Comparison of ENCODE assay signal across 20 cellular contexts in genomic region chr11:13297308-13297916, GRCh38. TPM values are rescaled to one million over a fixed set of nuclear protein-coding genes. Genes with fewer than 3 reads are reported as not detected.
DNase-seq lines count a peak whose midpoint lies in the region; ATAC-seq and TF ChIP-seq lines count a peak whose summit lies in the region.
"Had no signal": no experiment of that assay in that cellular context is flagged by ENCODE, and none has a peak within 500 bp of the region (broad histone marks: within the 10 kb centered on the region; RNA-seq: fewer than 3 reads in every experiment).

No MANE protein-coding gene starts in this region.

- CTCF ChIA-PET in activated naive CD4-positive, alpha-beta T cell treated with anti-CD3 and anti-CD28 coated beads for 36 hours (lab: Charles Lee), result interaction anchor here (1.1 to 1.3 kb wide), 2 partner anchors 24 to 38 kb away, joined by 3 to 6 read pairs; no protein-coding TSS in a partner anchor
- CTCF ChIA-PET in activated CD8-positive, alpha-beta T cell treated with anti-CD3 and anti-CD28 coated beads for 36 hours (lab: Charles Lee), result interaction anchor here (1.0 to 3.0 kb wide), 4 partner anchors 10 to 46 kb away, joined by 3 to 18 read pairs (median 8); no protein-coding TSS in a partner anchor

- H3K4me3 Mint-ChIP-seq in activated naive CD4-positive, alpha-beta T cell treated with anti-CD3 and anti-CD28 coated beads for 36 hours, result no peak overlapping the region
- H3K4me3 Mint-ChIP-seq in activated CD8-positive, alpha-beta T cell treated with anti-CD3 and anti-CD28 coated beads for 36 hours, result no peak overlapping the region
- peak overlapping the region; percentile 34 to 79 (median 70) for H3K4me3 Mint-ChIP-seq in immature natural killer cell
- no peak overlapping the region for H3K4me3 Mint-ChIP-seq in glutamatergic neuron (ENCODE audit: unreplicated experiment)
- no peak overlapping the region for H3K4me3 Mint-ChIP-seq in progenitor cell of endocrine pancreas (ENCODE audit: low read depth)
- H3K4me3 Mint-ChIP-seq: CD4-positive, alpha-beta T cell; GM23338; nephron had no signal

- no peaks in the 10 kb centered on the region for H3K36me3 ChIP-seq in spleen
- H3K36me3 ChIP-seq: breast epithelium, tibial nerve had no signal

- H3K4me3 ChIP-seq in spleen, result no peak overlapping the region
- H3K4me3 ChIP-seq: breast epithelium, GM23338, tibial nerve had no signal

- H3K27me3 ChIP-seq in spleen (replicated peaks in 1 of 7), result no peaks in the 10 kb centered on the region
- H3K27me3 ChIP-seq: breast epithelium, tibial nerve had no signal

- no peak for ATAC-seq in activated naive CD4-positive, alpha-beta T cell treated with anti-CD3 and anti-CD28 coated beads, Interleukin-2, amount 50 U/mL, for 72 hours
- no peak for ATAC-seq in activated CD8-positive, alpha-beta T cell treated with anti-CD3 and anti-CD28 coated beads for 36 hours
- no peak for ATAC-seq in GM21447 (IDR thresholded peaks at IDR 0.05; ENCODE audit: unreplicated experiment)
- ATAC-seq: GM23338 had no signal

- H3K27ac Mint-ChIP-seq in activated naive CD4-positive, alpha-beta T cell treated with anti-CD3 and anti-CD28 coated beads, Interleukin-2, amount 50 U/mL, for 72 hours, result peak overlapping the region; percentile 24 to 63
- no peak overlapping the region for H3K27ac Mint-ChIP-seq in activated naive CD4-positive, alpha-beta T cell treated with anti-CD3 and anti-CD28 coated beads for 36 hours
- peak overlapping the region; percentile 80 for H3K27ac Mint-ChIP-seq in activated CD8-positive, alpha-beta T cell treated with anti-CD3 and anti-CD28 coated beads for 36 hours
- H3K27ac Mint-ChIP-seq in immature natural killer cell, result peak overlapping the region; percentile 62 to 85 (median 81)
- no peak overlapping the region for H3K27ac Mint-ChIP-seq in glutamatergic neuron (ENCODE audit: unreplicated experiment)
- H3K27ac Mint-ChIP-seq in progenitor cell of endocrine pancreas, result no peak overlapping the region
- H3K27ac Mint-ChIP-seq: IgD-negative memory B cell, nephron had no signal

- no peak for DNase-seq in activated naive CD4-positive, alpha-beta T cell treated with anti-CD3 and anti-CD28 coated beads, Interleukin-2, amount 50 U/mL, for 72 hours (ENCODE audit: low spot score in 2 of 2)
- DNase-seq in activated naive CD4-positive, alpha-beta T cell treated with anti-CD3 and anti-CD28 coated beads for 36 hours, result no peak
- no peak for DNase-seq in activated CD8-positive, alpha-beta T cell treated with anti-CD3 and anti-CD28 coated beads for 36 hours
- DNase-seq in immature natural killer cell (no peak), spleen (peak; percentile 67), glutamatergic neuron (no peak), progenitor cell of endocrine pancreas (ENCODE audit: low spot score, unreplicated experiment) (no peak)
- DNase-seq: CD4-positive, alpha-beta T cell; cortex of kidney; hippocampal formation; NCI-H2171 treated with DMSO at 0.1 percent for 48 hours; posterior cingulate gyrus; stimulated activated naive CD4-positive, alpha-beta T cell had no signal

- POLR2A ChIA-PET in activated CD8-positive, alpha-beta T cell treated with anti-CD3 and anti-CD28 coated beads for 36 hours (lab: Charles Lee), result interaction anchor here (2.3 kb wide), 1 partner anchor 10 kb away, joined by 8 read pairs; no protein-coding TSS in a partner anchor

- peaks cover 0 to 9% of the 10 kb centered on the region in 2 donors for H3K36me3 Mint-ChIP-seq in activated naive CD4-positive, alpha-beta T cell treated with anti-CD3 and anti-CD28 coated beads, Interleukin-2, amount 50 U/mL, for 72 hours
- H3K36me3 Mint-ChIP-seq in activated naive CD4-positive, alpha-beta T cell treated with anti-CD3 and anti-CD28 coated beads for 36 hours (ENCODE audit: low read depth), result no peaks in the 10 kb centered on the region
- H3K36me3 Mint-ChIP-seq in activated CD8-positive, alpha-beta T cell treated with anti-CD3 and anti-CD28 coated beads for 36 hours (ENCODE audit: low read depth), result peaks cover 4% of the 10 kb centered on the region
- H3K36me3 Mint-ChIP-seq in immature natural killer cell (peaks cover 0 to 6% (median 0%) of the 10 kb centered on the region in 3 donors), glutamatergic neuron (ENCODE audit: unreplicated experiment) (no peaks in the 10 kb centered on the region), progenitor cell of endocrine pancreas (ENCODE audit: insufficient read depth) (no peaks in the 10 kb centered on the region)

- TF ChIP-seq CTCF in activated CD8-positive, alpha-beta T cell treated with anti-CD3 and anti-CD28 coated beads for 36 hours (IDR thresholded peaks at IDR 0.05), result no peak
- TF ChIP-seq CTCF in spleen (IDR thresholded peaks at IDR 0.05 in 8 of 11, conservative IDR thresholded peaks at IDR 0.05 in 3 of 11) (no peak), glutamatergic neuron (IDR thresholded peaks at IDR 0.05; ENCODE audit: partially characterized antibody, unreplicated experiment) (no peak), progenitor cell of endocrine pancreas (IDR thresholded peaks at IDR 0.05; ENCODE audit: unreplicated experiment) (no peak)

- H3K9me3 Mint-ChIP-seq in activated naive CD4-positive, alpha-beta T cell treated with anti-CD3 and anti-CD28 coated beads, Interleukin-2, amount 50 U/mL, for 72 hours, result no peaks in the 10 kb centered on the region
- H3K9me3 Mint-ChIP-seq in activated naive CD4-positive, alpha-beta T cell treated with anti-CD3 and anti-CD28 coated beads for 36 hours, result no peaks in the 10 kb centered on the region
- H3K9me3 Mint-ChIP-seq in activated CD8-positive, alpha-beta T cell treated with anti-CD3 and anti-CD28 coated beads for 36 hours, result no peaks in the 10 kb centered on the region
- no peaks in the 10 kb centered on the region for H3K9me3 Mint-ChIP-seq in immature natural killer cell
- H3K9me3 Mint-ChIP-seq in glutamatergic neuron (ENCODE audit: unreplicated experiment), result peaks cover 4% of the 10 kb centered on the region
- no peaks in the 10 kb centered on the region for H3K9me3 Mint-ChIP-seq in progenitor cell of endocrine pancreas (ENCODE audit: low read depth)
- H3K9me3 Mint-ChIP-seq: CD4-positive, alpha-beta T cell; GM23338; nephron had no signal

- H3K27ac ChIP-seq in spleen, result peak overlapping the region in 6 of 8 donors; percentile 29 to 60 (median 46)
- H3K27ac ChIP-seq: breast epithelium, HL-60, tibial nerve had no signal

- H3K4me1 ChIP-seq in spleen, result peaks cover 19 to 100% (median 69%) of the 10 kb centered on the region in 6 donors
- H3K4me1 ChIP-seq: breast epithelium had no signal

- TF ChIP-seq POLR2A in spleen (IDR thresholded peaks at IDR 0.05), result no peak

- 90 to 95% (median 91%) methylated on average over 5 of the region's 5 CpGs for WGBS in spleen, 5 donors

- H3K9me3 ChIP-seq in spleen, result no peaks in the 10 kb centered on the region
- H3K9me3 ChIP-seq: breast epithelium, tibial nerve had no signal

- peaks cover 84% of the 10 kb centered on the region for H3K4me1 Mint-ChIP-seq in activated naive CD4-positive, alpha-beta T cell treated with anti-CD3 and anti-CD28 coated beads for 36 hours (ENCODE audit: low read depth)
- peaks cover 65% of the 10 kb centered on the region for H3K4me1 Mint-ChIP-seq in activated CD8-positive, alpha-beta T cell treated with anti-CD3 and anti-CD28 coated beads for 36 hours (ENCODE audit: low read depth)
- H3K4me1 Mint-ChIP-seq in immature natural killer cell (peaks cover 0 to 59% of the 10 kb centered on the region in 2 donors), glutamatergic neuron (ENCODE audit: low read depth, unreplicated experiment) (peaks cover 14% of the 10 kb centered on the region), progenitor cell of endocrine pancreas (ENCODE audit: low read depth) (peaks cover 2% of the 10 kb centered on the region)
- H3K4me1 Mint-ChIP-seq: nephron had no signal

- intact Hi-C loops in activated naive CD4-positive, alpha-beta T cell treated with anti-CD3 and anti-CD28 coated beads for 36 hours (cut with micrococcal nuclease), result no loop called here
- intact Hi-C loops in activated CD8-positive, alpha-beta T cell treated with anti-CD3 and anti-CD28 coated beads for 36 hours (cut with micrococcal nuclease), result no loop called here
- intact Hi-C loops in spleen (cut with DNase I; ENCODE audit: low total_unique reads), result no loop called here

- H3K27me3 Mint-ChIP-seq in activated naive CD4-positive, alpha-beta T cell treated with anti-CD3 and anti-CD28 coated beads for 36 hours (ENCODE audit: low read depth), result no peaks in the 10 kb centered on the region
- H3K27me3 Mint-ChIP-seq in activated CD8-positive, alpha-beta T cell treated with anti-CD3 and anti-CD28 coated beads for 36 hours, result no peaks in the 10 kb centered on the region
- H3K27me3 Mint-ChIP-seq in immature natural killer cell (ENCODE audit: low read depth in 3 of 3), result no peaks in the 10 kb centered on the region
- H3K27me3 Mint-ChIP-seq in glutamatergic neuron (ENCODE audit: unreplicated experiment), result peaks cover 8% of the 10 kb centered on the region
- H3K27me3 Mint-ChIP-seq in progenitor cell of endocrine pancreas, result peaks cover 15% of the 10 kb centered on the region
- H3K27me3 Mint-ChIP-seq: CD4-positive, alpha-beta T cell; IgD-negative memory B cell had no signal

RNA-seq across cellular contexts. Expression of gene BMAL1, which starts 19.8 kb away (rescaled TPM):
- 10 to 100 TPM; 20.1 to 62.3 TPM for total RNA-seq in activated naive CD4-positive, alpha-beta T cell treated with anti-CD3 and anti-CD28 coated beads, Interleukin-2, amount 50 U/mL, for 72 hours
- 10 to 100 TPM; 28.2 to 29.0 TPM for total RNA-seq in activated naive CD4-positive, alpha-beta T cell treated with anti-CD3 and anti-CD28 coated beads for 36 hours
- 10 to 100 TPM; 21.5 to 22.7 TPM for total RNA-seq in activated CD8-positive, alpha-beta T cell treated with anti-CD3 and anti-CD28 coated beads for 36 hours
- polyA plus RNA-seq in immature natural killer cell, result 10 to 100 TPM; 20.2 to 29.6 (median 20.2) TPM
- 10 to 100 TPM; 33.1 to 58.4 (median 38.7) TPM for total RNA-seq in spleen
- 10 to 100 TPM in 1 of 3 donors, 1 to 10 TPM in 2; 6.5 to 12.0 (median 9.0) TPM for polyA plus RNA-seq in spleen
- total RNA-seq in glutamatergic neuron (ENCODE audit: unreplicated experiment), result 8.6 TPM
- total RNA-seq in progenitor cell of endocrine pancreas, result 7.0 and 8.6 TPM in 2 replicates

Comparison
In these comparisons a context has a peak if more than half of its experiments do, and no peak if none do; other contexts are left out.
1. H3K27ac Mint-ChIP-seq: peak in activated naive CD4-positive, alpha-beta T cell treated with anti-CD3 and anti-CD28 coated beads, Interleukin-2, amount 50 U/mL, for 72 hours (2 of 2), activated CD8-positive, alpha-beta T cell treated with anti-CD3 and anti-CD28 coated beads for 36 hours (single experiment) and immature natural killer cell (6 of 6); none in activated naive CD4-positive, alpha-beta T cell treated with anti-CD3 and anti-CD28 coated beads for 36 hours (single experiment), glutamatergic neuron (single experiment) and progenitor cell of endocrine pancreas (single experiment).
2. H3K4me3 Mint-ChIP-seq: peak in immature natural killer cell (5 of 5); none in activated naive CD4-positive, alpha-beta T cell treated with anti-CD3 and anti-CD28 coated beads for 36 hours (single experiment), activated CD8-positive, alpha-beta T cell treated with anti-CD3 and anti-CD28 coated beads for 36 hours (single experiment), glutamatergic neuron (single experiment) and progenitor cell of endocrine pancreas (single experiment).